ENCODE assay signal across 8 cellular contexts in the genomic region with DNA sequence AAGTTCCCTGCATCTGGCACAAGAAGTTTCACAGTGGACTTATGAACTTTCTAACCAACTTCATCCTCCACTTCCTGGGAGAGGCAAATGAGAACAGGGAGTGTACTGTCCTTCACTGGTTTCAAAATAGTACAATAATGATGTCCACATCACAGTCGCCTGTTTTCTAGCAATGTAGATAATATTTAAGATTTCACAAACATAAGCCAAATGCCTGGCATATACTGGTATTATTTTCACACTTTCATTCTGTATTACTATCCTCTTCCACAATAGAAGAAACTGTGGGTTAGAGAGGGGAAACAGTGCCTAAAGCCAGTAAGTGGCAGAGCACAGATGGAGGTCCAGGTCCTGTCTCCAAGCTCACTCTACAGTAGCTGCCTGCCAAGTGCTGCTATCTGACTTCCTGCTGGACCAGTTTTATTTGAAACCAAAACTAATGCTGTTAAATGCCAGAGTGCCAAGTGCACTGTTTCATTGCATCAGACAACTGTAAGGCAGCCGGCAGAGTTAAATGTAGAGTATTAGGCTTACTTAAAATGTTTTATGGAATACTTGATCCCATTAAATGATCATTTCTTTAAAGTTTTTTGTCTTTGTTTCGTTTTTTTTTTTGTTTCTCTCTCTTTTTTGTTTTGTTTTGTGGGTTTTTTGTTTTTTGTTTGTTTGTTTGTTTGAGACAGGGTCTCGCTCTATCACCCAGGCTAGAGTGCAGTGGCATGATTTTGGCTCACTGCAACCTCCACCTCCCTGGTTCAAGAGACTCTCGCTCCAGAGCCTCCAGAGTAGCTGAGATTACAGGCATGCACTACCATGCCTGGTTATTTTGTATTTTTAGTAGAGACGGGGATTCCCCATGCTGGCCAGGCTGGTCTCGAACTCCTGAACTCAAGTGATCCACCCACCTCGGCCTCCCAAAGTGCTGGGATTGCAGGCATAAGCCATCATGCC. TPM values are rescaled to one million over a fixed set of nuclear protein-coding genes. Genes with fewer than 3 reads are reported as not detected.
DNase-seq lines count a peak whose midpoint lies in the region; ATAC-seq, FAIRE-seq and TF ChIP-seq lines count a peak whose summit lies in the region.
"Had no signal": no experiment of that assay in that cellular context is flagged by ENCODE, and none has a peak within 500 bp of the region (broad histone marks: within the 10 kb centered on the region; RNA-seq: fewer than 3 reads in every experiment).

No MANE protein-coding gene starts in this region.

- no peak for TF ChIP-seq POLR2A in GM12892 (IDR thresholded peaks at IDR 0.05; ENCODE audit: low read depth, low read length)

- peak overlapping the region; percentile 61 for H3K27ac Mint-ChIP-seq in HFFc6

- H3K27ac ChIP-seq in SK-N-SH (ENCODE audit: low read depth in 2 of 2, low read length in 1 of 2) (peak overlapping the region; percentile 45 to 75; a peak in 3 of 4 replicates), heart right ventricle (peak overlapping the region in 7 of 10 donors; percentile 15 to 59 (median 24)), subcutaneous abdominal adipose tissue (ENCODE audit: low read depth, low read length) (peak overlapping the region; percentile 32)

- H3K4me3 ChIP-seq in SK-N-SH (ENCODE audit: low read depth in 2 of 2, low read length in 1 of 2): peak overlapping the region in 1 of 2 experiments; percentile 27; a peak in 1 of 4 replicates
- peak overlapping the region in 2 of 10 donors; percentile 1 to 23 for H3K4me3 ChIP-seq in heart right ventricle
- no peak overlapping the region for H3K4me3 ChIP-seq in subcutaneous abdominal adipose tissue (ENCODE audit: low read depth in 1 of 5, low read length in 5 of 5)

- DNase-seq in HFFc6 (peak; percentile 32), SK-N-SH (peak; percentile 71), heart right ventricle (peak; percentile 17 to 60), GM12892 (ENCODE audit: insufficient read length) (no peak), KBM-7 (no peak)
- DNase-seq: activated naive CD4-positive, alpha-beta T cell treated with anti-CD3 and anti-CD28 coated beads, Interleukin-2, amount 50 U/mL, for 16 hours had no signal

- no peaks in the 10 kb centered on the region for H3K36me3 Mint-ChIP-seq in HFFc6 (ENCODE audit: low read depth)

- TF ChIP-seq CTCF in HFFc6 (IDR thresholded peaks at IDR 0.05) (no peak), SK-N-SH (IDR thresholded peaks at IDR 0.05) (no peak), heart right ventricle (IDR thresholded peaks at IDR 0.05) (no peak)

- 76% methylated on average over 8 of the region's 8 CpGs for WGBS in SK-N-SH (ENCODE audit: low lambda C conversion rate)
- WGBS in heart right ventricle, 2 donors: 45 to 52% methylated on average over 8 of the region's 8 CpGs

- CTCF ChIA-PET in SK-N-SH (lab: Yijun Ruan, JAX): interaction anchor here (2.8 kb wide), 1 partner anchor 15 kb away, joined by 22 read pairs; a partner anchor contains a TSS

- TF ChIP-seq RAD21 in SK-N-SH (IDR thresholded peaks at IDR 0.05; ENCODE audit: low read length): peak; percentile 34

- H3K27me3 ChIP-seq in SK-N-SH (ENCODE audit: insufficient read depth) (no peaks in the 10 kb centered on the region), heart right ventricle (no peaks in the 10 kb centered on the region), subcutaneous abdominal adipose tissue (ENCODE audit: control insufficient read depth in 5 of 5, insufficient read depth in 4 of 5, low read length in 5 of 5) (no peaks in the 10 kb centered on the region)

- peak overlapping the region; percentile 69 for H3K4me2 ChIP-seq in SK-N-SH

- no peaks in the 10 kb centered on the region for H4K20me1 ChIP-seq in SK-N-SH (ENCODE audit: insufficient read depth)

- ATAC-seq in heart right ventricle (peak; percentile 76 to 98 (median 91)), HG02642 (IDR thresholded peaks at IDR 0.05; ENCODE audit: poor library complexity, unreplicated experiment) (no peak)

- peak overlapping the region; percentile 27; the same call in 1 of the 2 replicates for H2AFZ ChIP-seq in SK-N-SH (ENCODE audit: low read depth)

- no peaks in the 10 kb centered on the region; the same call in 1 of the 2 replicates for H3K27me3 Mint-ChIP-seq in HFFc6 (ENCODE audit: insufficient read depth)

- H3K4me3 Mint-ChIP-seq in HFFc6: no peak overlapping the region; the same call in 1 of the 2 replicates

- peaks cover 8 to 28% of the 10 kb centered on the region in 2 experiments; a peak in 3 of 4 replicates for H3K4me1 ChIP-seq in SK-N-SH (ENCODE audit: control insufficient read depth in 1 of 2, insufficient read depth in 2 of 2, low read depth in 1 of 2, low read length in 1 of 2)
- H3K4me1 ChIP-seq in heart right ventricle: peaks cover 0 to 62% (median 18%) of the 10 kb centered on the region in 9 donors
- peaks cover 1 to 25% (median 16%) of the 10 kb centered on the region in 5 donors for H3K4me1 ChIP-seq in subcutaneous abdominal adipose tissue (ENCODE audit: control insufficient read depth in 5 of 5, insufficient read depth in 5 of 5, low read length in 5 of 5)

- POLR2A ChIA-PET in SK-N-SH (lab: Yijun Ruan, JAX): interaction anchor here (1.1 kb wide), 1 partner anchor 15 kb away, joined by 3 read pairs; a partner anchor contains a TSS

- peaks cover 38% of the 10 kb centered on the region for H3K4me1 Mint-ChIP-seq in HFFc6 (ENCODE audit: low read depth)

- H3K9me3 Mint-ChIP-seq in HFFc6: no peaks in the 10 kb centered on the region

- intact Hi-C loops in heart right ventricle (cut with DNase I): no loop called here

- H3K79me2 ChIP-seq in SK-N-SH (ENCODE audit: insufficient read depth): peaks cover 36% of the 10 kb centered on the region; the same call in 1 of the 2 replicates

- TF ChIP-seq EP300 in SK-N-SH (IDR thresholded peaks at IDR 0.05; ENCODE audit: borderline replicate concordance in 1 of 2, low read depth in 1 of 2, low read length in 1 of 2): peak in 1 of 2 experiments; percentile 86; a peak in 2 of 4 replicates

- in situ Hi-C loops in KBM-7 (cut with MboI; ENCODE audit: low pct_unique_long_range_greater_than_20kb, low sequenced_read_pairs): no loop called here

- no peaks in the 10 kb centered on the region for H3K9me2 ChIP-seq in SK-N-SH

- H3K9me3 ChIP-seq in SK-N-SH (no peaks in the 10 kb centered on the region), heart right ventricle (no peaks in the 10 kb centered on the region), subcutaneous abdominal adipose tissue (ENCODE audit: control insufficient read depth in 5 of 5, low read length in 5 of 5) (no peaks in the 10 kb centered on the region)

- no peak for FAIRE-seq in GM12892 (lab: Jason Lieb, UNC)

- H3K36me3 ChIP-seq in SK-N-SH (replicated peaks in 1 of 2; ENCODE audit: control insufficient read depth in 1 of 2, insufficient read depth in 2 of 2, low read length in 1 of 2): no peaks in the 10 kb centered on the region
- no peaks in the 10 kb centered on the region for H3K36me3 ChIP-seq in heart right ventricle
- H3K36me3 ChIP-seq in subcutaneous abdominal adipose tissue (ENCODE audit: control insufficient read depth in 5 of 5, insufficient read depth in 5 of 5, low read length in 5 of 5): peaks cover 0 to 4% (median 0%) of the 10 kb centered on the region in 5 donors

- peak overlapping the region; percentile 9; the same call in 1 of the 2 replicates for H3K9ac ChIP-seq in SK-N-SH
- H3K9ac ChIP-seq in subcutaneous abdominal adipose tissue (ENCODE audit: low read length in 5 of 5): no peak overlapping the region

- no peaks in the 10 kb centered on the region for H3F3A ChIP-seq in SK-N-SH (replicated peaks; ENCODE audit: insufficient read depth)

TF ChIP-seq in SK-N-SH, 30 proteins besides CTCF, POLR2A, EP300 and RAD21:
- peak; percentile 22; the same call in 1 of the 2 replicates for TF ChIP-seq SMC3 (IDR thresholded peaks at IDR 0.05; ENCODE audit: low read depth, low read length)
- no peak for TF ChIP-seq JUND (IDR thresholded peaks at IDR 0.05)
- TF ChIP-seq POLR2AphosphoS5 (IDR thresholded peaks at IDR 0.05; ENCODE audit: low read depth, low read length): no peak
- peak; percentile 79 for TF ChIP-seq RCOR1 (IDR thresholded peaks at IDR 0.05; ENCODE audit: low read length)
- peak; percentile 68; the same call in 1 of the 2 replicates for TF ChIP-seq MXI1 (IDR thresholded peaks at IDR 0.05; ENCODE audit: low read depth, low read length)
- TF ChIP-seq GATA2 (CRISPR knock-in tag; IDR thresholded peaks at IDR 0.05): peak; percentile 48
- peak; percentile 60 for TF ChIP-seq CHD2 (IDR thresholded peaks at IDR 0.05; ENCODE audit: low read length, partially characterized antibody)
TF ChIP-seq in SK-N-SH: peak in this region for 5.

RNA-seq across cellular contexts. Expression of a gene that starts 15.1 kb away (rescaled TPM):
- 10 to 100 TPM; 28.1 to 49.7 (median 29.9) TPM for total RNA-seq in HFFc6 (2021; fragmentation: NEBNext Ultra II Directional; extraction: Animal tissue kit (Norgen Biotek cat#: 25700))
- polyA plus RNA-seq in SK-N-SH (2012; rRNA removed) (3.1 and 4.9 TPM in 2 replicates), heart right ventricle (1 to 10 TPM; 5.0 to 6.0 TPM)
- 3.3 and 3.7 TPM in 2 replicates for polyA plus RNA-seq in SK-N-SH (2012; cell fraction: cytosol; rRNA removed)
- 3.6 and 5.7 TPM in 2 replicates for polyA plus RNA-seq in SK-N-SH (2012; cell fraction: nucleus; rRNA removed)
- 10 to 100 TPM; 12.1 to 20.5 (median 15.1) TPM for total RNA-seq in heart right ventricle
- not detected for polyA plus RNA-seq in GM12892 (2012; ENCODE audit: missing spikeins)

Comparison
In these comparisons a context has a peak if more than half of its experiments do, and no peak if none do; other contexts are left out.
1. DNase-seq: peak in HFFc6 (single experiment), SK-N-SH (single experiment) and heart right ventricle (2 of 2); none in GM12892 (single experiment) and KBM-7 (single experiment).
2. Peak in every context shown above with its lines, with median percentiles within 50 percentile points of each other: H3K27ac ChIP-seq.